Comparison of ENCODE assay signal across 22 cellular contexts in the genomic region with DNA sequence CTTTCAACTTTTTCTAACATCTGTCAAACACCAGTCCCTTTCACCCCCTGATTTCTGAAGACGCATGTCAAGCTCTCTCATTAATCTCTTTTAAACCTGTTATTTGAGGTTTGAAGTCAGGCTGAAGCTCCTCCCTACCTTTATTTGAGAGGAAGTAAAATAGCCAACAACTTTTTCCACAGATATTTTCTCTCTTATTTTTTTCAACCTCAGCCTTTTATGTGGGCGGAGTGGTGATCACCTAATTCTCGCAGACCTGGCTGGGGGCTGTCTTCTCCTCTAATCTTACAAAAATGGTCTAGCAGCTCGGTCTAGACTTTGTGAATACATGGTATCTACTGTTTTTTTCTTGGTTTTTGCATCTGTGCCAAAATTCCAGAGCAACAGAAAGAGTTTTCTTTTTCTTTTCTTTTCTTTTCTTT.
"Had no signal": no experiment of that assay in that cellular context is flagged by ENCODE, and none has a peak within 500 bp of the region (broad histone marks: within the 10 kb centered on the region; RNA-seq: fewer than 3 reads in every experiment).

No MANE protein-coding gene starts in this region.

- H3K36me3 Mint-ChIP-seq: activated CD4-positive, alpha-beta memory T cell treated with anti-CD3 and anti-CD28 coated beads for 36 hours; activated naive CD8-positive, alpha-beta T cell treated with anti-CD3 and anti-CD28 coated beads, Interleukin-2, amount 10 ng/mL, durations not matched to agents 7 days and 5 days; naive B cell; stimulated activated naive B cell treated with anti-CD40 and anti-IgM and Interleukin-4, amounts not matched to agents 10 μg/mL and 1 μg/mL and 100 μg/mL, for 72 hours had no signal

- H3K4me3 ChIP-seq: heart left ventricle, ovary, prostate gland, upper lobe of right lung had no signal

- H3K4me1 ChIP-seq: prostate gland, upper lobe of right lung had no signal

- H3K27ac ChIP-seq: epithelial cell of prostate, heart left ventricle, ovary, prostate gland, upper lobe of right lung had no signal

- H3K9me3 ChIP-seq: heart left ventricle, ovary, prostate gland, upper lobe of right lung had no signal

- H3K36me3 ChIP-seq: heart left ventricle, ovary, prostate gland, upper lobe of right lung had no signal

- H3K4me1 Mint-ChIP-seq: activated naive CD8-positive, alpha-beta T cell treated with anti-CD3 and anti-CD28 coated beads, Interleukin-2, amount 10 ng/mL, durations not matched to agents 7 days and 5 days; naive B cell; stimulated activated naive B cell treated with anti-CD40 and anti-IgM and Interleukin-4, amounts not matched to agents 10 μg/mL and 1 μg/mL and 100 μg/mL, for 72 hours had no signal

- H3K27ac Mint-ChIP-seq: activated CD4-positive, alpha-beta memory T cell treated with anti-CD3 and anti-CD28 coated beads for 36 hours; activated naive CD4-positive, alpha-beta T cell treated with anti-CD3 and anti-CD28 coated beads for 36 hours; activated naive CD8-positive, alpha-beta T cell treated with anti-CD3 and anti-CD28 coated beads, Interleukin-2, amount 10 ng/mL, durations not matched to agents 7 days and 5 days; activated T-cell treated with anti-CD3 and anti-CD28 coated beads, Interleukin-2, amount 50 U/mL, for 72 hours; stimulated activated naive B cell treated with anti-CD40 and anti-IgM and Interleukin-4, amounts not matched to agents 10 μg/mL and 1 μg/mL and 100 μg/mL, for 72 hours; T-helper 17 cell had no signal

- H3K27me3 Mint-ChIP-seq: naive B cell; stimulated activated naive B cell treated with anti-CD40 and anti-IgM and Interleukin-4, amounts not matched to agents 10 μg/mL and 1 μg/mL and 100 μg/mL, for 72 hours had no signal

- H3K4me3 Mint-ChIP-seq: activated CD4-positive, alpha-beta memory T cell treated with anti-CD3 and anti-CD28 coated beads for 36 hours; activated naive CD4-positive, alpha-beta T cell treated with anti-CD3 and anti-CD28 coated beads for 36 hours; activated naive CD8-positive, alpha-beta T cell treated with anti-CD3 and anti-CD28 coated beads, Interleukin-2, amount 10 ng/mL, durations not matched to agents 7 days and 5 days; activated T-cell treated with anti-CD3 and anti-CD28 coated beads, Interleukin-2, amount 50 U/mL, for 72 hours; naive B cell; neural crest cell; stimulated activated naive B cell treated with anti-CD40 and anti-IgM and Interleukin-4, amounts not matched to agents 10 μg/mL and 1 μg/mL and 100 μg/mL, for 72 hours; T-helper 17 cell had no signal

- ATAC-seq: activated T-cell treated with anti-CD3 and anti-CD28 coated beads, Interleukin-2, amount 50 U/mL, for 72 hours; heart left ventricle; left cardiac atrium; stimulated activated naive B cell treated with anti-CD40 and anti-IgM and Interleukin-4, amounts not matched to agents 10 μg/mL and 1 μg/mL and 100 μg/mL, for 72 hours; T-helper 17 cell; upper lobe of right lung had no signal

- DNase-seq: activated CD4-positive, alpha-beta memory T cell treated with anti-CD3 and anti-CD28 coated beads for 36 hours; activated CD4-positive, alpha-beta T cell treated with anti-CD3 and anti-CD28 coated beads for 48 hours; activated effector memory CD4-positive, alpha-beta T cell treated with Interleukin-2 at 50 U/mL for 16 hours; activated naive CD4-positive, alpha-beta T cell treated with anti-CD3 and anti-CD28 coated beads for 36 hours; activated naive CD8-positive, alpha-beta T cell treated with anti-CD3 and anti-CD28 coated beads, Interleukin-2, amount 10 ng/mL, durations not matched to agents 7 days and 5 days; activated T-cell treated with anti-CD3 and anti-CD28 coated beads, Interleukin-2, amount 50 U/mL, for 72 hours; amniotic stem cell; cerebellar nuclear complex; heart left ventricle; islet precursor cell; left cardiac atrium; mesenchymal stem cell; naive B cell; ovary; stimulated activated CD4-positive, alpha-beta T cell treated with anti-CD3 and anti-CD28 coated beads, Interleukin-2, amount 100 ng/mL, for 48 hours; stimulated activated CD8-positive, alpha-beta memory T cell treated with anti-CD3 and anti-CD28 coated beads, Interleukin-4, amount 100 ng/mL, for 48 hours; stimulated activated naive B cell treated with anti-CD40 and anti-IgM and Interleukin-4, amounts not matched to agents 10 μg/mL and 1 μg/mL and 100 μg/mL, for 72 hours; T-helper 17 cell; upper lobe of right lung had no signal

- H3K27me3 ChIP-seq: heart left ventricle, ovary, upper lobe of right lung had no signal

- H3K9me3 Mint-ChIP-seq: activated CD4-positive, alpha-beta memory T cell treated with anti-CD3 and anti-CD28 coated beads for 36 hours; activated naive CD4-positive, alpha-beta T cell treated with anti-CD3 and anti-CD28 coated beads for 36 hours; activated naive CD8-positive, alpha-beta T cell treated with anti-CD3 and anti-CD28 coated beads, Interleukin-2, amount 10 ng/mL, durations not matched to agents 7 days and 5 days; activated T-cell treated with anti-CD3 and anti-CD28 coated beads, Interleukin-2, amount 50 U/mL, for 72 hours; stimulated activated naive B cell treated with anti-CD40 and anti-IgM and Interleukin-4, amounts not matched to agents 10 μg/mL and 1 μg/mL and 100 μg/mL, for 72 hours had no signal
